In genomic region chr15:67039349-67040075, GRCh38 we compare ENCODE assay signal across 1 cellular context.
TF ChIP-seq lines count a peak whose summit lies in the region.

No MANE protein-coding gene starts in this region.

TF ChIP-seq in HepG2, 621 proteins besides CTCF, POLR2A, EP300 and RAD21:
- TF ChIP-seq ZBTB33 (CRISPR knock-in tag; IDR thresholded peaks at IDR 0.05) (peak; percentile 70; the same call in 1 of the 2 replicates), ZNF556 (CRISPR knock-in tag; IDR thresholded peaks at IDR 0.05; ENCODE audit: borderline replicate concordance) (no peak)
TF ChIP-seq in HepG2: peak in this region for 1.
